17 cellular contexts compared by ENCODE assay signal in genomic region chr5:174545926-174546325, GRCh38.
DNase-seq lines count a peak whose midpoint lies in the region; TF ChIP-seq lines count a peak whose summit lies in the region.
"Had no signal": no experiment of that assay in that cellular context is flagged by ENCODE, and none has a peak within 500 bp of the region (broad histone marks: within the 10 kb centered on the region; RNA-seq: fewer than 3 reads in every experiment).

No MANE protein-coding gene starts in this region.

- POLR2A ChIA-PET in activated CD4-positive, alpha-beta memory T cell treated with anti-CD3 and anti-CD28 coated beads for 36 hours (lab: Charles Lee): no interaction called here
- POLR2A ChIA-PET in activated CD4-positive, alpha-beta memory T cell treated with anti-CD3 and anti-CD28 coated beads, Interleukin-2, amount 10 ng/mL, durations not matched to agents 7 days and 5 days (lab: Charles Lee): no interaction called here

- peak overlapping the region; percentile 73 for H3K4me2 ChIP-seq in OCI-LY3 (ENCODE audit: low read length)
- H3K4me2 ChIP-seq: BLaER1 had no signal

- peak overlapping the region; percentile 65 for H3K9ac ChIP-seq in OCI-LY3 (ENCODE audit: low read length)
- H3K9ac ChIP-seq: BLaER1, GM23248 had no signal

- H3K27ac Mint-ChIP-seq in activated CD4-positive, alpha-beta memory T cell treated with anti-CD3 and anti-CD28 coated beads for 36 hours: no peak overlapping the region
- no peak overlapping the region for H3K27ac Mint-ChIP-seq in activated CD4-positive, alpha-beta memory T cell treated with anti-CD3 and anti-CD28 coated beads, Interleukin-2, amount 10 ng/mL, durations not matched to agents 7 days and 5 days
- H3K27ac Mint-ChIP-seq in endothelial cell (ENCODE audit: unreplicated experiment): no peak overlapping the region
- H3K27ac Mint-ChIP-seq: CD14-positive monocyte had no signal

- H3K4me1 Mint-ChIP-seq in activated CD4-positive, alpha-beta memory T cell treated with anti-CD3 and anti-CD28 coated beads for 36 hours (ENCODE audit: low read depth): no peaks in the 10 kb centered on the region
- H3K4me1 Mint-ChIP-seq in activated CD4-positive, alpha-beta memory T cell treated with anti-CD3 and anti-CD28 coated beads, Interleukin-2, amount 10 ng/mL, durations not matched to agents 7 days and 5 days: no peaks in the 10 kb centered on the region
- no peaks in the 10 kb centered on the region for H3K4me1 Mint-ChIP-seq in endothelial cell (ENCODE audit: unreplicated experiment)
- H3K4me1 Mint-ChIP-seq: CD14-positive monocyte; CD4-positive, alpha-beta memory T cell had no signal

- TF ChIP-seq CTCF in OCI-LY3 (IDR thresholded peaks at IDR 0.05; ENCODE audit: low read depth, low read length) (no peak), endothelial cell (IDR thresholded peaks at IDR 0.05; ENCODE audit: unreplicated experiment) (no peak)

- no peaks in the 10 kb centered on the region for H3K27me3 ChIP-seq in OCI-LY3 (ENCODE audit: low read depth, low read length)
- H3K27me3 ChIP-seq: BLaER1 had no signal

- H3K9me3 ChIP-seq in OCI-LY3 (ENCODE audit: insufficient read depth, low read length): no peaks in the 10 kb centered on the region
- H3K9me3 ChIP-seq: BLaER1, HAP-1 had no signal

- no peaks in the 10 kb centered on the region for H3K9me3 Mint-ChIP-seq in activated CD4-positive, alpha-beta memory T cell treated with anti-CD3 and anti-CD28 coated beads for 36 hours
- H3K9me3 Mint-ChIP-seq in activated CD4-positive, alpha-beta memory T cell treated with anti-CD3 and anti-CD28 coated beads, Interleukin-2, amount 10 ng/mL, durations not matched to agents 7 days and 5 days: no peaks in the 10 kb centered on the region
- no peaks in the 10 kb centered on the region for H3K9me3 Mint-ChIP-seq in endothelial cell (ENCODE audit: unreplicated experiment)
- H3K9me3 Mint-ChIP-seq: CD4-positive, alpha-beta memory T cell had no signal

- H3K4me3 ChIP-seq in OCI-LY3 (ENCODE audit: low read length): peak overlapping the region; percentile 56
- H3K4me3 ChIP-seq: BLaER1, GM23248, HAP-1 had no signal

- DNase-seq in activated CD4-positive, alpha-beta memory T cell treated with anti-CD3 and anti-CD28 coated beads for 36 hours: peak; percentile 15
- DNase-seq in activated CD4-positive, alpha-beta memory T cell treated with anti-CD3 and anti-CD28 coated beads, Interleukin-2, amount 10 ng/mL, durations not matched to agents 7 days and 5 days: no peak
- peak; percentile 43 for DNase-seq in mesenteric fat pad (ENCODE audit: low spot score)
- no peak for DNase-seq in midbrain (lab: John Stamatoyannopoulos, UW)
- no peak for DNase-seq in T-helper 1 cell
- no peak for DNase-seq in endothelial cell (ENCODE audit: low spot score)
- DNase-seq: 8988T; CD4-positive, alpha-beta memory T cell; DMS153; DMS79; GDM1; GM23248; IMR-90 had no signal

- peak overlapping the region; percentile 94 for H3K27ac ChIP-seq in OCI-LY3 (ENCODE audit: low read length)
- H3K27ac ChIP-seq: BLaER1, GM23248 had no signal

- no peaks in the 10 kb centered on the region for H3K36me3 Mint-ChIP-seq in activated CD4-positive, alpha-beta memory T cell treated with anti-CD3 and anti-CD28 coated beads for 36 hours
- no peaks in the 10 kb centered on the region for H3K36me3 Mint-ChIP-seq in activated CD4-positive, alpha-beta memory T cell treated with anti-CD3 and anti-CD28 coated beads, Interleukin-2, amount 10 ng/mL, durations not matched to agents 7 days and 5 days (ENCODE audit: low read depth)
- no peaks in the 10 kb centered on the region for H3K36me3 Mint-ChIP-seq in endothelial cell (ENCODE audit: low read depth, unreplicated experiment)
- H3K36me3 Mint-ChIP-seq: CD14-positive monocyte; CD4-positive, alpha-beta memory T cell had no signal

- peaks cover 49% of the 10 kb centered on the region for H3K4me1 ChIP-seq in OCI-LY3 (ENCODE audit: low read length)
- H3K4me1 ChIP-seq: BLaER1, HAP-1 had no signal

- intact Hi-C loops in activated CD4-positive, alpha-beta memory T cell treated with anti-CD3 and anti-CD28 coated beads for 36 hours (cut with micrococcal nuclease): no loop called here

- CTCF ChIA-PET in activated CD4-positive, alpha-beta memory T cell treated with anti-CD3 and anti-CD28 coated beads for 36 hours (lab: Charles Lee): no interaction called here
- CTCF ChIA-PET in activated CD4-positive, alpha-beta memory T cell treated with anti-CD3 and anti-CD28 coated beads, Interleukin-2, amount 10 ng/mL, durations not matched to agents 7 days and 5 days (lab: Charles Lee): no interaction called here

- no peaks in the 10 kb centered on the region for H3K79me2 ChIP-seq in OCI-LY3 (ENCODE audit: low read length)

- no peak overlapping the region for H3K4me3 Mint-ChIP-seq in activated CD4-positive, alpha-beta memory T cell treated with anti-CD3 and anti-CD28 coated beads for 36 hours
- no peak overlapping the region for H3K4me3 Mint-ChIP-seq in activated CD4-positive, alpha-beta memory T cell treated with anti-CD3 and anti-CD28 coated beads, Interleukin-2, amount 10 ng/mL, durations not matched to agents 7 days and 5 days
- H3K4me3 Mint-ChIP-seq in endothelial cell (ENCODE audit: unreplicated experiment): no peak overlapping the region
- H3K4me3 Mint-ChIP-seq: CD14-positive monocyte; CD4-positive, alpha-beta memory T cell had no signal

- H3K36me3 ChIP-seq in OCI-LY3 (replicated peaks; ENCODE audit: low read depth, low read length): no peaks in the 10 kb centered on the region
- H3K36me3 ChIP-seq: BLaER1, HAP-1 had no signal

- H2AFZ ChIP-seq in OCI-LY3 (ENCODE audit: low read depth, low read length): peak overlapping the region; percentile 22; the same call in 1 of the 2 replicates
- H2AFZ ChIP-seq: GM23248 had no signal

- no peaks in the 10 kb centered on the region for H4K20me1 ChIP-seq in OCI-LY3 (ENCODE audit: insufficient read depth, low read length)
- H4K20me1 ChIP-seq: BLaER1 had no signal

- no peaks in the 10 kb centered on the region for H3K27me3 Mint-ChIP-seq in activated CD4-positive, alpha-beta memory T cell treated with anti-CD3 and anti-CD28 coated beads for 36 hours
- no peaks in the 10 kb centered on the region for H3K27me3 Mint-ChIP-seq in activated CD4-positive, alpha-beta memory T cell treated with anti-CD3 and anti-CD28 coated beads, Interleukin-2, amount 10 ng/mL, durations not matched to agents 7 days and 5 days
- no peaks in the 10 kb centered on the region for H3K27me3 Mint-ChIP-seq in endothelial cell (ENCODE audit: unreplicated experiment)

Comparison
In these comparisons a context has a peak if more than half of its experiments do, and no peak if none do; other contexts are left out.
1. DNase-seq: peak in activated CD4-positive, alpha-beta memory T cell treated with anti-CD3 and anti-CD28 coated beads for 36 hours (single experiment) and mesenteric fat pad (single experiment); none in activated CD4-positive, alpha-beta memory T cell treated with anti-CD3 and anti-CD28 coated beads, Interleukin-2, amount 10 ng/mL, durations not matched to agents 7 days and 5 days (single experiment), midbrain (single experiment), T-helper 1 cell (0 of 5) and endothelial cell (single experiment).